ENCODE assay signal across 38 cellular contexts in the genomic region with DNA sequence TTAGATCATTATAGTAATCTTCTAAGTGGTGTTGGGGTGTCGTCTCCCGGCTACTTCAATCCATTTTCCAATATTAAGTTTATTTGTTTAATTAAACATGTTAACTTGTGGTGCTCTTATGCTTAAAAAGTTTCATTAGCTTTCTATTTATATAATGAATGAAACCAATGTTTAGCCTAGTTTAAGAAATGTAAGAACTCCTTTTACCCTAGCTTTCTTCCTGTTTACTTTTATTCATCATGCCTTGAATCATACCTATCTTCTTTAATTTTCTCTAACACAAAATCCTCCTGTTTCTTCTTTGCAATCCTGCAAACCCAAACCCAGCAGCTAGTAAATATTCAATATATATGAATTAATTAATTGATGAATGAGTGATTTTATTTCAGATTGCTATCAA.
"Had no signal": no experiment of that assay in that cellular context is flagged by ENCODE, and none has a peak within 500 bp of the region (broad histone marks: within the 10 kb centered on the region; RNA-seq: fewer than 3 reads in every experiment).

No MANE protein-coding gene starts in this region.

- H3K36me3 ChIP-seq: adrenal gland, ascending aorta, brain microvascular endothelial cell, breast epithelium, cardiac muscle cell had no signal

- H3K27me3 ChIP-seq: adrenal gland, ascending aorta, body of pancreas, brain microvascular endothelial cell, breast epithelium, cardiac muscle cell had no signal

- H3K27ac ChIP-seq: adrenal gland, ascending aorta, body of pancreas, brain microvascular endothelial cell, breast epithelium, cardiac muscle cell had no signal

- H3K9me3 Mint-ChIP-seq: activated naive CD4-positive, alpha-beta T cell treated with anti-CD3 and anti-CD28 coated beads, Interleukin-2, amount 10 ng/mL, durations not matched to agents 7 days and 5 days; activated naive CD8-positive, alpha-beta T cell treated with anti-CD3 and anti-CD28 coated beads, Interleukin-2, amount 10 ng/mL, durations not matched to agents 7 days and 5 days; brain had no signal

- H3K27me3 Mint-ChIP-seq: activated naive CD4-positive, alpha-beta T cell treated with anti-CD3 and anti-CD28 coated beads, Interleukin-2, amount 10 ng/mL, durations not matched to agents 7 days and 5 days; activated naive CD4-positive, alpha-beta T cell treated with anti-CD3 and anti-CD28 coated beads, Interleukin-2, amount 50 U/mL, for 24 hours; activated naive CD8-positive, alpha-beta T cell; activated naive CD8-positive, alpha-beta T cell treated with anti-CD3 and anti-CD28 coated beads for 36 hours; activated naive CD8-positive, alpha-beta T cell treated with anti-CD3 and anti-CD28 coated beads, Interleukin-2, amount 10 ng/mL, durations not matched to agents 7 days and 5 days; activated naive CD8-positive, alpha-beta T cell treated with anti-CD3 and anti-CD28 coated beads, Interleukin-2, amount 50 U/mL, for 24 hours; activated T-cell treated with anti-CD3 and anti-CD28 coated beads, Interleukin-2, amount 50 U/mL, for 24 hours; activated T-helper 17 cell treated with anti-CD3 and anti-CD28 coated beads, Interleukin-2, amount 50 U/mL, for 72 hours; brain; central memory CD8-positive, alpha-beta T cell had no signal

- FAIRE-seq: astrocyte had no signal

- DNase-seq: activated effector memory CD4-positive, alpha-beta T cell treated with anti-CD3 and anti-CD28 coated beads, Interleukin-2, amount 50 U/mL, for 16 hours; activated effector memory CD4-positive, alpha-beta T cell treated with Interleukin-2 at 50 U/mL for 16 hours; activated gamma-delta T cell; activated gamma-delta T cell treated with Interleukin-2 at 50 U/mL for 16 hours; activated naive CD4-positive, alpha-beta T cell; activated naive CD4-positive, alpha-beta T cell treated with anti-CD3 and anti-CD28 coated beads for 36 hours; activated naive CD4-positive, alpha-beta T cell treated with anti-CD3 and anti-CD28 coated beads, Interleukin-2, amount 10 ng/mL, durations not matched to agents 7 days and 5 days; activated naive CD4-positive, alpha-beta T cell treated with anti-CD3 and anti-CD28 coated beads, Interleukin-2, amount 50 U/mL, for 16 hours; activated naive CD4-positive, alpha-beta T cell treated with Interleukin-2 at 50 U/mL for 16 hours; activated naive CD8-positive, alpha-beta T cell treated with anti-CD3 and anti-CD28 coated beads for 36 hours; activated naive CD8-positive, alpha-beta T cell treated with anti-CD3 and anti-CD28 coated beads, Interleukin-2, amount 10 ng/mL, durations not matched to agents 7 days and 5 days; activated naive CD8-positive, alpha-beta T cell treated with anti-CD3 and anti-CD28 coated beads, Interleukin-2, amount 50 U/mL, for 24 hours; activated T-cell treated with anti-CD3 and anti-CD28 coated beads, Interleukin-2, amount 50 U/mL, for 1 hour; activated T-cell treated with anti-CD3 and anti-CD28 coated beads, Interleukin-2, amount 50 U/mL, for 24 hours; activated T-cell treated with anti-CD3 and anti-CD28 coated beads, Interleukin-2, amount 50 U/mL, for 4 hours; activated T-cell treated with anti-CD3 and anti-CD28 coated beads, Interleukin-2, amount 50 U/mL, for 48 hours; adrenal gland; amniotic stem cell; amygdala; anterior cingulate cortex; aorta; body of pancreas; brain microvascular endothelial cell; caudate nucleus; central memory CD4-positive, alpha-beta T cell; cerebellar nuclear complex had no signal

- H3K4me1 Mint-ChIP-seq: activated naive CD4-positive, alpha-beta T cell treated with anti-CD3 and anti-CD28 coated beads, Interleukin-2, amount 10 ng/mL, durations not matched to agents 7 days and 5 days; activated naive CD4-positive, alpha-beta T cell treated with anti-CD3 and anti-CD28 coated beads, Interleukin-2, amount 50 U/mL, for 24 hours; activated naive CD8-positive, alpha-beta T cell treated with anti-CD3 and anti-CD28 coated beads for 36 hours; activated naive CD8-positive, alpha-beta T cell treated with anti-CD3 and anti-CD28 coated beads, Interleukin-2, amount 10 ng/mL, durations not matched to agents 7 days and 5 days; activated naive CD8-positive, alpha-beta T cell treated with anti-CD3 and anti-CD28 coated beads, Interleukin-2, amount 50 U/mL, for 24 hours; activated T-helper 17 cell treated with anti-CD3 and anti-CD28 coated beads, Interleukin-2, amount 50 U/mL, for 72 hours; brain; central memory CD8-positive, alpha-beta T cell had no signal

- H3K4me1 ChIP-seq: adrenal gland, ascending aorta, body of pancreas, breast epithelium had no signal

- H3K4me3 Mint-ChIP-seq: activated naive CD4-positive, alpha-beta T cell treated with anti-CD3 and anti-CD28 coated beads for 36 hours; activated naive CD4-positive, alpha-beta T cell treated with anti-CD3 and anti-CD28 coated beads, Interleukin-2, amount 10 ng/mL, durations not matched to agents 7 days and 5 days; activated naive CD4-positive, alpha-beta T cell treated with anti-CD3 and anti-CD28 coated beads, Interleukin-2, amount 50 U/mL, for 24 hours; activated naive CD8-positive, alpha-beta T cell; activated naive CD8-positive, alpha-beta T cell treated with anti-CD3 and anti-CD28 coated beads for 36 hours; activated naive CD8-positive, alpha-beta T cell treated with anti-CD3 and anti-CD28 coated beads, Interleukin-2, amount 10 ng/mL, durations not matched to agents 7 days and 5 days; activated naive CD8-positive, alpha-beta T cell treated with anti-CD3 and anti-CD28 coated beads, Interleukin-2, amount 50 U/mL, for 24 hours; activated T-cell treated with anti-CD3 and anti-CD28 coated beads, Interleukin-2, amount 50 U/mL, for 24 hours; activated T-cell treated with anti-CD3 and anti-CD28 coated beads, Interleukin-2, amount 50 U/mL, for 4 hours; activated T-helper 1 cell treated with anti-CD3 and anti-CD28 coated beads, Interleukin-12 subunit alpha, Interleukin-12 subunit beta, Interleukin-2, Interleukin-4 antibody, amounts not matched to agents 30 ng/mL and 10 ng/mL and 1 ng/mL, durations not matched to agents 14 hours and 24 hours and 36 hours; activated T-helper 17 cell treated with anti-CD3 and anti-CD28 coated beads, Interleukin-2, amount 50 U/mL, for 72 hours; brain; central memory CD8-positive, alpha-beta T cell had no signal

- H3K4me3 ChIP-seq: adrenal gland, ascending aorta, body of pancreas, breast epithelium, cardiac muscle cell had no signal

- H3K9me3 ChIP-seq: adrenal gland, ascending aorta, body of pancreas, breast epithelium had no signal

- H3K36me3 Mint-ChIP-seq: activated naive CD4-positive, alpha-beta T cell treated with anti-CD3 and anti-CD28 coated beads, Interleukin-2, amount 10 ng/mL, durations not matched to agents 7 days and 5 days; activated naive CD4-positive, alpha-beta T cell treated with anti-CD3 and anti-CD28 coated beads, Interleukin-2, amount 50 U/mL, for 24 hours; activated naive CD8-positive, alpha-beta T cell; activated naive CD8-positive, alpha-beta T cell treated with anti-CD3 and anti-CD28 coated beads for 36 hours; activated naive CD8-positive, alpha-beta T cell treated with anti-CD3 and anti-CD28 coated beads, Interleukin-2, amount 10 ng/mL, durations not matched to agents 7 days and 5 days; brain had no signal

- H3K27ac Mint-ChIP-seq: activated naive CD4-positive, alpha-beta T cell treated with anti-CD3 and anti-CD28 coated beads for 36 hours; activated naive CD4-positive, alpha-beta T cell treated with anti-CD3 and anti-CD28 coated beads, Interleukin-2, amount 10 ng/mL, durations not matched to agents 7 days and 5 days; activated naive CD4-positive, alpha-beta T cell treated with anti-CD3 and anti-CD28 coated beads, Interleukin-2, amount 50 U/mL, for 24 hours; activated naive CD4-positive, alpha-beta T cell treated with anti-CD3 and anti-CD28 coated beads, Interleukin-2, amount 50 U/mL, for 72 hours; activated naive CD8-positive, alpha-beta T cell; activated naive CD8-positive, alpha-beta T cell treated with anti-CD3 and anti-CD28 coated beads for 36 hours; activated naive CD8-positive, alpha-beta T cell treated with anti-CD3 and anti-CD28 coated beads, Interleukin-2, amount 10 ng/mL, durations not matched to agents 7 days and 5 days; activated naive CD8-positive, alpha-beta T cell treated with anti-CD3 and anti-CD28 coated beads, Interleukin-2, amount 50 U/mL, for 24 hours; activated T-cell treated with anti-CD3 and anti-CD28 coated beads, Interleukin-2, amount 50 U/mL, for 24 hours; activated T-helper 1 cell treated with anti-CD3 and anti-CD28 coated beads, Interleukin-12 subunit alpha, Interleukin-12 subunit beta, Interleukin-2, Interleukin-4 antibody, amounts not matched to agents 30 ng/mL and 10 ng/mL and 1 ng/mL, durations not matched to agents 14 hours and 24 hours and 36 hours; activated T-helper 17 cell treated with anti-CD3 and anti-CD28 coated beads, Interleukin-2, amount 50 U/mL, for 72 hours; activated T-helper 2 cell treated with anti-CD3 and anti-CD28 coated beads, Interferon-gamma antibody, Interleukin-2, Interleukin-4, amounts not matched to agents 10 μg/mL and 5 μg/mL and 100 μg/mL, durations not matched to agents 14 hours and 24 hours and 36 hours; brain had no signal

- ATAC-seq: activated naive CD4-positive, alpha-beta T cell treated with anti-CD3 and anti-CD28 coated beads, Interleukin-2, amount 50 U/mL, for 72 hours; activated naive CD8-positive, alpha-beta T cell treated with anti-CD3 and anti-CD28 coated beads, Interleukin-2, amount 50 U/mL, for 24 hours; activated T-cell treated with anti-CD3 and anti-CD28 coated beads, Interleukin-2, amount 50 U/mL, for 4 hours; activated T-helper 17 cell treated with anti-CD3 and anti-CD28 coated beads, Interleukin-2, amount 50 U/mL, for 72 hours; body of pancreas had no signal
